25 cellular contexts compared by ENCODE assay signal in the genomic region with DNA sequence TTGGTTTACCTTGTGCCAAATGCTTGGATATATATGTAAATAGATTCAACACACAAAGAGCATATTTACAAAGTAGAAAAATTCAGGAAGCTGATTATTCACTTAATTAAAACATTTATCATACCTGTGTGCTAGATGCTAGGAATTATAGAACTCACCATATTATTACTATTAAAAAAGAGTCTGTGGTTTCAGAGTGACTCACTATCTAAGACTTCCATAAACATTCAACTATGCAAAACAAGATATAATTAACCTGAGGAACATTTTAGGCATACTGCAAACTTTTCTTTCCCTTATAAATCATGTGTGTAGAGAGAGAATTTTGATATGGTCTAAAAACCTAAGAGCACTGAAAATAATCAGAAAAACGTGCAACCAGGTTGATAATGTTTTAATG. TPM values are rescaled to one million over a fixed set of nuclear protein-coding genes. Genes with fewer than 3 reads are reported as not detected.
A peak's percentile ranks its signal among the peaks of the same experiment; 100 is the strongest.
DNase-seq lines count a peak whose midpoint lies in the region; ATAC-seq and TF ChIP-seq lines count a peak whose summit lies in the region.
"Had no signal": no experiment of that assay in that cellular context is flagged by ENCODE, and none has a peak within 500 bp of the region (broad histone marks: within the 10 kb centered on the region; RNA-seq: fewer than 3 reads in every experiment).

No MANE protein-coding gene starts in this region.

- H3K79me2 ChIP-seq in GM23338 (replicated peaks; ENCODE audit: insufficient read depth): peaks cover 74% of the 10 kb centered on the region
- peaks cover 95% of the 10 kb centered on the region for H3K79me2 ChIP-seq in OCI-LY3 (ENCODE audit: low read length)

- H3K4me3 ChIP-seq in GM23338: no peak overlapping the region
- H3K4me3 ChIP-seq in OCI-LY3 (ENCODE audit: low read length): peak overlapping the region; percentile 8; the same call in 1 of the 2 replicates
- H3K4me3 ChIP-seq in choroid plexus epithelial cell (ENCODE audit: low read depth, low read length): no peak overlapping the region
- H3K4me3 ChIP-seq: dorsolateral prefrontal cortex, skin epidermis, vagina had no signal

- H3K27me3 Mint-ChIP-seq in GM23338 (ENCODE audit: insufficient read depth, low read depth, poor library complexity) (peaks cover 7% of the 10 kb centered on the region), natural killer cell (ENCODE audit: low read depth in 2 of 2) (no peaks in the 10 kb centered on the region), T-helper 17 cell (no peaks in the 10 kb centered on the region)
- H3K27me3 Mint-ChIP-seq: CD4-positive, alpha-beta T cell had no signal

- H3K4me2 ChIP-seq in GM23338 (no peak overlapping the region), OCI-LY3 (ENCODE audit: low read length) (peak overlapping the region; percentile 45)

- H3K9me2 ChIP-seq in GM23338 (ENCODE audit: insufficient read depth): no peaks in the 10 kb centered on the region

- H3K27ac ChIP-seq in GM23338 (ENCODE audit: low read depth) (peak overlapping the region; percentile 76), OCI-LY3 (ENCODE audit: low read length) (peak overlapping the region; percentile 48), RWPE1 (no peak overlapping the region)
- H3K27ac ChIP-seq: dorsolateral prefrontal cortex, skin epidermis, vagina had no signal

- H3K4me1 Mint-ChIP-seq in GM23338 (peaks cover 84% of the 10 kb centered on the region), natural killer cell (peaks cover 86 to 87% of the 10 kb centered on the region in 2 donors), T-helper 17 cell (peaks cover 16% of the 10 kb centered on the region)

- H3K27ac Mint-ChIP-seq in GM23338: peak overlapping the region; percentile 89
- H3K27ac Mint-ChIP-seq in natural killer cell: peak overlapping the region; percentile 81 to 90
- H3K27ac Mint-ChIP-seq in T-helper 17 cell: no peak overlapping the region
- H3K27ac Mint-ChIP-seq: CD4-positive, alpha-beta T cell; stimulated activated effector memory CD8-positive, alpha-beta T cell treated with anti-CD3 and anti-CD28 coated beads, Interleukin-12 subunit alpha, Interleukin-12 subunit beta, amount 100 ng/mL, for 72 hours had no signal

- 0 out of 2 replicates have a peak overlapping the region, but pooled peaks have one; percentile 6 for H3K9ac ChIP-seq in OCI-LY3 (ENCODE audit: low read length)

- TF ChIP-seq CTCF in GM23338 (conservative IDR thresholded peaks at IDR 0.05; ENCODE audit: low read depth in 2 of 2) (no peak), OCI-LY3 (IDR thresholded peaks at IDR 0.05; ENCODE audit: low read depth, low read length) (no peak), choroid plexus epithelial cell (conservative IDR thresholded peaks at IDR 0.05; ENCODE audit: low read depth, low read length) (no peak), natural killer cell (IDR thresholded peaks at IDR 0.05) (no peak), RWPE1 (conservative IDR thresholded peaks at IDR 0.05; ENCODE audit: low read depth) (no peak)

- H3K36me3 Mint-ChIP-seq in GM23338 (ENCODE audit: low read depth) (peaks cover 78% of the 10 kb centered on the region), natural killer cell (peaks cover 35% of the 10 kb centered on the region), T-helper 17 cell (ENCODE audit: low read depth) (peaks cover 26% of the 10 kb centered on the region)

- CTCF ChIA-PET in RWPE1 (lab: Yijun Ruan, JAX): interaction anchor here (0.7 kb wide), 1 partner anchor 133 kb away, joined by 3 read pairs; no protein-coding TSS in a partner anchor

- H3K4me3 Mint-ChIP-seq in GM23338: no peak overlapping the region
- H3K4me3 Mint-ChIP-seq in natural killer cell: no peak overlapping the region
- no peak overlapping the region for H3K4me3 Mint-ChIP-seq in T-helper 17 cell
- H3K4me3 Mint-ChIP-seq: CD4-positive, alpha-beta T cell; stimulated activated effector memory CD8-positive, alpha-beta T cell treated with anti-CD3 and anti-CD28 coated beads, Interleukin-12 subunit alpha, Interleukin-12 subunit beta, amount 100 ng/mL, for 72 hours had no signal

- H3K27me3 ChIP-seq in GM23338 (ENCODE audit: insufficient read depth) (no peaks in the 10 kb centered on the region), OCI-LY3 (ENCODE audit: low read depth, low read length) (no peaks in the 10 kb centered on the region)
- H3K27me3 ChIP-seq: dorsolateral prefrontal cortex, vagina had no signal

- DNase-seq in GM23338 (ENCODE audit: low spot score) (no peak), choroid plexus epithelial cell (ENCODE audit: low read depth) (peak; percentile 66), natural killer cell (no peak), NCI-H2029 (lab: John Stamatoyannopoulos, UW) (no peak), T-helper 17 cell (no peak), RWPE1 (ENCODE audit: low spot score) (no peak)
- DNase-seq: activated gamma-delta T cell treated with Interleukin-2 at 50 U/mL for 16 hours; activated T-cell treated with anti-CD3 and anti-CD28 coated beads, Interleukin-2, amount 50 U/mL, for 1 hour; amniotic stem cell; caudate nucleus; CD4-positive, alpha-beta T cell; DMS153; dorsolateral prefrontal cortex; foreskin melanocyte; GF-D8; hypothalamus; NCI-H1417 treated with DMSO at 0.1 percent for 48 hours; NCI-H2171 treated with DMSO at 0.1 percent for 48 hours; NCI-H526; stimulated activated CD4-positive, alpha-beta T cell treated with anti-CD3 and anti-CD28 coated beads, Interleukin-1b, Interleukin-23, amount 100 ng/mL, for 48 hours had no signal

- H2AFZ ChIP-seq in GM23338 (no peak overlapping the region), OCI-LY3 (ENCODE audit: low read depth, low read length) (no peak overlapping the region)

- ATAC-seq in GM23338 (no peak), natural killer cell (no peak), T-helper 17 cell (no peak)
- ATAC-seq: activated CD4-positive, CD25-positive, alpha-beta regulatory T cell treated with anti-CD3 and anti-CD28 coated beads, Interleukin-2, amount 50 U/mL, for 24 hours; stimulated activated effector memory CD8-positive, alpha-beta T cell treated with anti-CD3 and anti-CD28 coated beads, Interleukin-12 subunit alpha, Interleukin-12 subunit beta, amount 100 ng/mL, for 72 hours had no signal

- intact Hi-C loops in natural killer cell (cut with micrococcal nuclease): no loop called here

- H3K4me1 ChIP-seq in GM23338 (ENCODE audit: insufficient read depth): peaks cover 63% of the 10 kb centered on the region
- peaks cover 91% of the 10 kb centered on the region for H3K4me1 ChIP-seq in OCI-LY3 (ENCODE audit: low read length)

- POLR2A ChIA-PET in RWPE1 (lab: Yijun Ruan, JAX; ENCODE audit: low non-redundant PET): no interaction called here

- H3K9me3 ChIP-seq in OCI-LY3 (ENCODE audit: insufficient read depth, low read length): no peaks in the 10 kb centered on the region
- H3K9me3 ChIP-seq in T-helper 17 cell (ENCODE audit: control insufficient read depth, low read length, poor library complexity, severe bottlenecking): no peaks in the 10 kb centered on the region
- H3K9me3 ChIP-seq: vagina had no signal

- H3K36me3 ChIP-seq in GM23338 (ENCODE audit: insufficient read depth) (peaks cover 33% of the 10 kb centered on the region; the same call in 1 of the 2 replicates), OCI-LY3 (replicated peaks; ENCODE audit: low read depth, low read length) (peaks cover 73% of the 10 kb centered on the region)

- H4K20me1 ChIP-seq in GM23338 (replicated peaks; ENCODE audit: insufficient read depth) (peaks cover 3% of the 10 kb centered on the region; the same call in 1 of the 2 replicates), OCI-LY3 (ENCODE audit: insufficient read depth, low read length) (peaks cover 78% of the 10 kb centered on the region)

- peaks cover 6% of the 10 kb centered on the region; the same call in 1 of the 3 replicates for H3K9me3 Mint-ChIP-seq in GM23338
- no peaks in the 10 kb centered on the region for H3K9me3 Mint-ChIP-seq in natural killer cell
- H3K9me3 Mint-ChIP-seq: CD4-positive, alpha-beta T cell; stimulated activated effector memory CD8-positive, alpha-beta T cell treated with anti-CD3 and anti-CD28 coated beads, Interleukin-12 subunit alpha, Interleukin-12 subunit beta, amount 100 ng/mL, for 72 hours had no signal

- H3F3A ChIP-seq in GM23338 (replicated peaks; ENCODE audit: low read depth): 0 out of 2 replicates have a peak, but pooled peaks cover 7% of the 10 kb centered on the region

TF ChIP-seq in GM23338, 12 proteins besides CTCF, POLR2A, EP300 and RAD21 (continues in another document):
- TF ChIP-seq, protein P1, sequence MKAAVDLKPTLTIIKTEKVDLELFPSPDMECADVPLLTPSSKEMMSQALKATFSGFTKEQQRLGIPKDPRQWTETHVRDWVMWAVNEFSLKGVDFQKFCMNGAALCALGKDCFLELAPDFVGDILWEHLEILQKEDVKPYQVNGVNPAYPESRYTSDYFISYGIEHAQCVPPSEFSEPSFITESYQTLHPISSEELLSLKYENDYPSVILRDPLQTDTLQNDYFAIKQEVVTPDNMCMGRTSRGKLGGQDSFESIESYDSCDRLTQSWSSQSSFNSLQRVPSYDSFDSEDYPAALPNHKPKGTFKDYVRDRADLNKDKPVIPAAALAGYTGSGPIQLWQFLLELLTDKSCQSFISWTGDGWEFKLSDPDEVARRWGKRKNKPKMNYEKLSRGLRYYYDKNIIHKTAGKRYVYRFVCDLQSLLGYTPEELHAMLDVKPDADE (IDR thresholded peaks at IDR 0.05): no peak
- TF ChIP-seq CREB1 (CRISPR knock-in tag; IDR thresholded peaks at IDR 0.05; ENCODE audit: low read depth): no peak
- TF ChIP-seq EZH2phosphoT487 (IDR thresholded peaks at IDR 0.05; ENCODE audit: unreplicated experiment): no peak
- no peak for TF ChIP-seq POLR2AphosphoS5 (IDR thresholded peaks at IDR 0.05; ENCODE audit: low read depth)

RNA-seq across cellular contexts. Expression of a gene that starts 27.3 kb away (rescaled TPM):
- total RNA-seq in GM23338 (2014; rRNA removed; shearing (Covaris generic)): 396 and 408 TPM in 2 replicates
- polyA plus RNA-seq in GM23338 (2016; fragmentation: Nextera tagmentation; extraction: Ambion mirVana): 432 and 444 TPM in 2 replicates
- total RNA-seq in natural killer cell (100 to 1,000 TPM; 182 to 275 (median 227) TPM), T-helper 17 cell (10 to 100 TPM; 52.8 to 69.8 TPM)
